In the genomic region with DNA sequence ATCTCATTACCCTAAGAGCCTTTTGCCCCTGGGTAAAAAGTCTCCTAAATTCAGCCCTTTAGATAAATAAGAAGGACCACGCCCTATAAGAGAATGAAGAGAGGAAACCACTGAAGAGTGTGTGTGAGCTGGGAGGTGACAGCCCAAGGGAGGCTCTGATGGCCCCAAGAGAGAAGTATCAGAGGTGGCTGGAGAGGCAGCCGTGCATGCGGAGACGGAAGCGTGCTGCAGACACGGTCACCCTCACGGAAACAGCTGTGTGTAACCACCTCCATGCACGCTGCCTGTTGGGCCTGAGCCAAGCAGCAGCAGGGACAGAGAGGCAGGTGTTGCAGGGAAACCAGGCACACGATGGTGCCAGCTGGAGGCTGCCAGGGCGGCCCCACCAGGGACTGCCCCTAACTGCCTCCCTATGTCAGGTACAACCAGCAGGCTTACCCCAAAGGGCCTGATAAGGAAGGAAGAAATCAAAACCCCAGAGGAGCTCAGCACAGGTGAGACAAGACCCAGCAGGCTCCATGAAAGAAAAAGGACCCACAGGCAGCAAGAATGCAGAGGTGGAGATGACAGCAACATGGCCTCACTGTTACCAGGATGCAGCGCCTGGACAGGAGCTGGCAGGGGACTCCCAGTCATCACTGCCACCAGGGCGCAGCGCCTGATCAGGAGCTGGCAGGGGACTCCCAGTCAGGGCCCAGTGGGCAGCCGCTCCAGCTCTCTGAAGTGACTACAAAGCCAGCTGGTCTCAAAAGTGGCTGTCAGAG, we compare ENCODE assay signal across 9 cellular contexts. TPM values are rescaled to one million over a fixed set of nuclear protein-coding genes. Genes with fewer than 3 reads are reported as not detected.
DNase-seq lines count a peak whose midpoint lies in the region; ATAC-seq and TF ChIP-seq lines count a peak whose summit lies in the region.
"Had no signal": no experiment of that assay in that cellular context is flagged by ENCODE, and none has a peak within 500 bp of the region (broad histone marks: within the 10 kb centered on the region; RNA-seq: fewer than 3 reads in every experiment).

No MANE protein-coding gene starts in this region.

- in situ Hi-C loops in ACHN (cut with HindIII; ENCODE audit: low pct_ligation_motif_present, low pct_unique_long_range_greater_than_20kb, low sequenced_read_pairs) = no loop called here

- peaks cover 3% of the 10 kb centered on the region for H3K36me3 Mint-ChIP-seq in activated CD4-positive, alpha-beta T cell treated with anti-CD3 and anti-CD28 coated beads for 36 hours (ENCODE audit: low read depth)
- peaks cover 12% of the 10 kb centered on the region for H3K36me3 Mint-ChIP-seq in T-helper 2 cell treated with Interferon-gamma antibody and Interleukin-4, amounts not matched to agents 5 μg/mL and 100 μg/mL, for 36 hours (ENCODE audit: low read depth)

- H3K27me3 ChIP-seq in heart left ventricle (peaks cover 0 to 4% (median 0%) of the 10 kb centered on the region in 9 donors), vagina (no peaks in the 10 kb centered on the region)

- intact Hi-C loops in activated CD4-positive, alpha-beta T cell treated with anti-CD3 and anti-CD28 coated beads for 36 hours (cut with DNase I, micrococcal nuclease) = no loop called here
- intact Hi-C loops in heart left ventricle (cut with DNase I) = no loop called here
- intact Hi-C loops in vagina (cut with DNase I) = no loop called here

- TF ChIP-seq CTCF in NB4 (IDR thresholded peaks at IDR 0.05; ENCODE audit: low read depth, low read length) (no peak), heart left ventricle (IDR thresholded peaks at IDR 0.05) (peak in 1 of 12 donors; percentile 7), vagina (IDR thresholded peaks at IDR 0.05) (no peak)

- peak overlapping the region; percentile 59 for H3K27ac Mint-ChIP-seq in activated CD4-positive, alpha-beta T cell treated with anti-CD3 and anti-CD28 coated beads for 36 hours
- H3K27ac Mint-ChIP-seq in T-helper 2 cell treated with Interferon-gamma antibody and Interleukin-4, amounts not matched to agents 5 μg/mL and 100 μg/mL, for 36 hours = peak overlapping the region; percentile 88

- ATAC-seq in activated CD4-positive, alpha-beta T cell treated with anti-CD3 and anti-CD28 coated beads for 36 hours = peak; percentile 59
- ATAC-seq in HG02571 (IDR thresholded peaks at IDR 0.05; ENCODE audit: unreplicated experiment) (peak; percentile 82), heart left ventricle (peak; percentile 72 to 86 (median 77))

- no peaks in the 10 kb centered on the region for H3K27me3 Mint-ChIP-seq in activated CD4-positive, alpha-beta T cell treated with anti-CD3 and anti-CD28 coated beads for 36 hours
- H3K27me3 Mint-ChIP-seq in T-helper 2 cell treated with Interferon-gamma antibody and Interleukin-4, amounts not matched to agents 5 μg/mL and 100 μg/mL, for 36 hours (ENCODE audit: low read depth) = peaks cover 2% of the 10 kb centered on the region

- H3K36me3 ChIP-seq in heart left ventricle (peaks cover 0 to 43% (median 37%) of the 10 kb centered on the region in 9 donors), vagina (peaks cover 0 to 23% of the 10 kb centered on the region in 2 donors)

- H3K9me3 ChIP-seq in heart left ventricle = no peaks in the 10 kb centered on the region
- no peaks in the 10 kb centered on the region for H3K9me3 ChIP-seq in vagina

- H3K4me1 ChIP-seq in heart left ventricle (peaks cover 0 to 28% (median 7%) of the 10 kb centered on the region in 12 donors), vagina (peaks cover 32% of the 10 kb centered on the region)

- H3K27ac ChIP-seq in heart left ventricle (peak overlapping the region in 2 of 12 donors; percentile 44 to 70), vagina (no peak overlapping the region)

- CTCF ChIA-PET in activated CD4-positive, alpha-beta T cell treated with anti-CD3 and anti-CD28 coated beads for 36 hours (lab: Charles Lee) = interaction anchor here (0.7 to 1.2 kb wide), 5 partner anchors 9 to 75 kb away, joined by 3 to 5 read pairs (median 3); no protein-coding TSS in a partner anchor

- no peaks in the 10 kb centered on the region for H3K9me3 Mint-ChIP-seq in activated CD4-positive, alpha-beta T cell treated with anti-CD3 and anti-CD28 coated beads for 36 hours (ENCODE audit: low read depth)
- no peaks in the 10 kb centered on the region for H3K9me3 Mint-ChIP-seq in T-helper 2 cell treated with Interferon-gamma antibody and Interleukin-4, amounts not matched to agents 5 μg/mL and 100 μg/mL, for 36 hours

- peak; percentile 50 for DNase-seq in activated CD4-positive, alpha-beta T cell treated with anti-CD3 and anti-CD28 coated beads for 36 hours
- no peak for DNase-seq in activated CD4-positive, alpha-beta T cell treated with anti-CD3 and anti-CD28 coated beads for 1 hour
- DNase-seq in NB4 (ENCODE audit: low read depth) (peak; percentile 74), heart left ventricle (peak in 4 of 5 donors; percentile 42 to 73 (median 58)), vagina (ENCODE audit: extremely low spot score in 2 of 2) (peak; percentile 83 to 93), ACHN (no peak)
- no peak for DNase-seq in T-helper 2 cell treated with Interferon-gamma antibody and Interleukin-4, amounts not matched to agents 5 μg/mL and 100 μg/mL, for 36 hours (ENCODE audit: low spot score)

- no peak overlapping the region for H3K4me3 ChIP-seq in NB4 (ENCODE audit: low read depth, low read length)
- no peak overlapping the region for H3K4me3 ChIP-seq in heart left ventricle
- peak overlapping the region in 1 of 2 donors; percentile 5 for H3K4me3 ChIP-seq in vagina

- WGBS in heart left ventricle, 4 donors = 57 to 70% (median 60%) methylated on average over 13 to 14 of the region's 14 CpGs

- TF ChIP-seq POLR2A in NB4 (IDR thresholded peaks at IDR 0.05; ENCODE audit: extremely low read depth, insufficient read length) = no peak
- no peak for TF ChIP-seq POLR2A in heart left ventricle (IDR thresholded peaks at IDR 0.05)
- no peak for TF ChIP-seq POLR2A in vagina (IDR thresholded peaks at IDR 0.05)

- H3K4me3 Mint-ChIP-seq in activated CD4-positive, alpha-beta T cell treated with anti-CD3 and anti-CD28 coated beads for 36 hours = no peak overlapping the region
- H3K4me3 Mint-ChIP-seq in T-helper 2 cell treated with Interferon-gamma antibody and Interleukin-4, amounts not matched to agents 5 μg/mL and 100 μg/mL, for 36 hours = peak overlapping the region; percentile 69

- POLR2A ChIA-PET in activated CD4-positive, alpha-beta T cell treated with anti-CD3 and anti-CD28 coated beads for 36 hours (lab: Charles Lee) = interaction anchor here (0.6 kb wide), 1 partner anchor 137 kb away, joined by 4 read pairs; no protein-coding TSS in a partner anchor

- H3K4me1 Mint-ChIP-seq in activated CD4-positive, alpha-beta T cell treated with anti-CD3 and anti-CD28 coated beads for 36 hours = peaks cover 18% of the 10 kb centered on the region
- peaks cover 21% of the 10 kb centered on the region for H3K4me1 Mint-ChIP-seq in T-helper 2 cell treated with Interferon-gamma antibody and Interleukin-4, amounts not matched to agents 5 μg/mL and 100 μg/mL, for 36 hours (ENCODE audit: low read depth)

RNA-seq across cellular contexts. Expression of a gene that starts 7.8 kb away (rescaled TPM):
- total RNA-seq in activated CD4-positive, alpha-beta T cell treated with anti-CD3 and anti-CD28 coated beads for 36 hours = 1 to 10 TPM in 1 of 2 experiments, under 1 TPM in 1; 0.75 to 1.1 TPM
- total RNA-seq in heart left ventricle (under 1 TPM in 1 of 9 donors, not detected in 8; 0.88 TPM), vagina (6.6 TPM)
- polyA plus RNA-seq in heart left ventricle = under 1 TPM in 1 of 2 donors, not detected in 1; 0.17 TPM
- polyA plus RNA-seq: AG04450 had no signal

RNA-seq across cellular contexts. Expression of a gene that starts 12.5 kb away (rescaled TPM):
- 10 to 100 TPM; 28.1 to 33.4 TPM for total RNA-seq in activated CD4-positive, alpha-beta T cell treated with anti-CD3 and anti-CD28 coated beads for 36 hours
- total RNA-seq in heart left ventricle (10 to 100 TPM; 10.4 to 20.0 (median 14.6) TPM), vagina (35.8 TPM)
- polyA plus RNA-seq in heart left ventricle = 10 to 100 TPM; 16.3 to 22.8 TPM

RNA-seq across cellular contexts. Expression of a gene that starts 23.1 kb away (rescaled TPM):
- 1 to 10 TPM; 1.0 to 1.5 TPM for total RNA-seq in activated CD4-positive, alpha-beta T cell treated with anti-CD3 and anti-CD28 coated beads for 36 hours
- total RNA-seq in heart left ventricle (under 1 TPM in 4 of 9 donors, not detected in 5; 0.37 to 1.00 (median 0.46) TPM), vagina (not detected)
- polyA plus RNA-seq in heart left ventricle = under 1 TPM; 0.40 to 0.46 TPM
- polyA plus RNA-seq: AG04450 had no signal

RNA-seq across cellular contexts. Expression of a gene that starts 44.8 kb away (rescaled TPM):
- under 1 TPM; 0.37 to 0.39 TPM for total RNA-seq in activated CD4-positive, alpha-beta T cell treated with anti-CD3 and anti-CD28 coated beads for 36 hours
- total RNA-seq in heart left ventricle = 1 to 10 TPM; 5.0 to 8.0 (median 7.6) TPM
- polyA plus RNA-seq in heart left ventricle = 1 to 10 TPM; 2.4 to 3.1 TPM
- 7.1 TPM for total RNA-seq in vagina

Comparison
In these comparisons a context has a peak if more than half of its experiments do, and no peak if none do; other contexts are left out.
1. DNase-seq: peak in activated CD4-positive, alpha-beta T cell treated with anti-CD3 and anti-CD28 coated beads for 36 hours (single experiment), NB4 (single experiment), heart left ventricle (4 of 5) and vagina (2 of 2); none in activated CD4-positive, alpha-beta T cell treated with anti-CD3 and anti-CD28 coated beads for 1 hour (single experiment), T-helper 2 cell treated with Interferon-gamma antibody and Interleukin-4, amounts not matched to agents 5 μg/mL and 100 μg/mL, for 36 hours (single experiment) and ACHN (single experiment).
2. Peak in every context shown above with its lines, with median percentiles within 50 percentile points of each other: ATAC-seq.